ENCODE assay signal across 4 cellular contexts in the genomic region with DNA sequence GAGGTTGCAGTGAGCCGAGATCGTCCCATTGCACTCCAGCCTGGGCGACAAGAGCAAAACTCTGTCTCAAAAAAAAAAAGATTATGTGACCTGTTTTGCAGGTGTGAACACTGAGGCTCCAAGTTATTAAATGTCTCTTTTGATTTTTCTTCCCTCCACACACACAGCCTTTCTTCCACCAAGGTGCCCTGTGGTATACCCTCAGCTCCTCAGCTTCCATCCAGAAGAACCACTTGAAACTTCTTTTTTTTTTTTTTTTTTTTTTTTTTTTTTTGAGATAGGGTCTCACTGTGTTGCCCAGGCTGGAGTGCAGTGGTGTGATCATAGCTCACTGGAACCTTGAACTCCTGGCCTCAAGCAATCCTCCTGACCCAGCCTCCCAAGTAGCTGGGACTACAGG. TPM values are rescaled to one million over a fixed set of nuclear protein-coding genes. Genes with fewer than 3 reads are reported as not detected.
"Had no signal": no experiment of that assay in that cellular context is flagged by ENCODE, and none has a peak within 500 bp of the region (broad histone marks: within the 10 kb centered on the region; RNA-seq: fewer than 3 reads in every experiment).

No MANE protein-coding gene starts in this region.

RNA-seq across cellular contexts. Expression of gene SEZ6L2, which starts 10.0 kb away (rescaled TPM):
- total RNA-seq: natural killer cell treated with Interleukin-12 subunit alpha and Interleukin-12 subunit beta and Interleukin-15 and Interleukin-18, amount 100 ng/mL, for 72 hours had no signal
- polyA plus RNA-seq: naive thymus-derived CD8-positive, alpha-beta T cell had no signal

RNA-seq across cellular contexts. Expression of gene ASPHD1, which starts 10.9 kb away (rescaled TPM):
- total RNA-seq: naive thymus-derived CD8-positive, alpha-beta T cell; natural killer cell; skeletal muscle tissue had no signal
- polyA plus RNA-seq: naive thymus-derived CD8-positive, alpha-beta T cell had no signal
